8 cellular contexts compared by ENCODE assay signal in genomic region chr4:10457255-10457801, GRCh38. TPM values are rescaled to one million over a fixed set of nuclear protein-coding genes. Genes with fewer than 3 reads are reported as not detected.
A peak's percentile ranks its signal among the peaks of the same experiment; 100 is the strongest.
DNase-seq lines count a peak whose midpoint lies in the region; ATAC-seq lines count a peak whose summit lies in the region.

A gene with protein sequence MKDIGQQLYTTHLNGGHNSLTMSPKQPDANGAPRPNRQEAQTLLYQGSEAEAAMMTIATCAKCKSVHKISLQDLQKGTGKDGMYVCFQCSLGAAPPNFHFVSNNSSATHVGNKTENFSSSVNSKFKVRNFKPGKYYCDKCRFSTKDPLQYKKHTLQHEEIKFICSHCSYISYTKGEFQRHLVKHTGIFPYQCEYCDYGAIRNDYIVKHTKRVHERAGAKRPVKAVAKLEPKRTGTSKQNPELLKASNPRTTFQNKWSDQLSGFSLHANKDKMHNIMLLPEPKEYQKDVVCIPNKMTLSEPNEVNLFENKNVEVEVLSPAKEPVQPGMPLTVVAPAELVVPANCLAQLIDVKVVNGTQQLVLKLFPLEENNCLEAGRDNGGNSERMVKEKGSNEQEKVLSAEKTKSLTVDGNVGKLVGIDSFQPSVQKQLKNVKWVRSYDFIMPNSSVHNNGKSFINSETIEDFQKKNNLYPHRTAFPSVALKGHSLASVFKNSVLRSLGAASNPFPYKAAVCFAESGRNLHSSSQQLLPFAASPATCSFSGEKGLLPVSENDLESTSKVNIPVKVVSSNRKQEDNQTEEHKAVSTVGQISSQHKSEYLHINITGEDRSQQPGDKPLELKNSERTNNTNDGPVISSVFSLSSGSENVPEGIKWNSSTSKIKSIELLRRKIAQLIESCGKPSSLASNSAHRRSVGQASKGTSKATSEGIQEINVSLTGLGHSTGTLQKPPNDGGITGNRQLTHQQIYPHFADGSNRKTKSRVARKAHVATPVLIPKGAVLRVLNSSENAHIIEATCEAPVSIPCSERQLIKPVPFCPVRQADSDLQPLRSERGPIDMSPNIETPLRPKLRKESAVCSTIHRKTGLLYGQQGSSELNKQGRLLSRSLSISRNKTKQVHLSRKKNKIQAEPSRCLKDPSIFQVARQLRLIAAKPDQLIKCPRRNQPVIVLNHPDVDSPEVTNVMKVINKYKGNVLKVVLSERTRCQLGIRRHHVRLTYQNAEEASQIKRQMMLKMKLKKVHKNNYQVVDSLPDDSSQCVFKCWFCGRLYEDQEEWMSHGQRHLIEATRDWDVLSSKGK (minus strand): TSS chr4:10457426. CDS start chr4:10446328, 11,098 bp downstream.

- peak; percentile 80 for ATAC-seq in HG02852 (IDR thresholded peaks at IDR 0.05; ENCODE audit: unreplicated experiment)

- peak; percentile 42 to 46 for DNase-seq in NCI-H187 (lab: John Stamatoyannopoulos, UW)
- DNase-seq in NCI-H187 treated with DMSO at 0.1 percent for 48 hours (lab: John Stamatoyannopoulos, UW), result no peak
- peak; percentile 1 for DNase-seq in NCI-H510A (lab: John Stamatoyannopoulos, UW)
- DNase-seq in activated CD8-positive, alpha-beta memory T cell treated with anti-CD3 and anti-CD28 coated beads, Interleukin-2, amount 50 U/mL, for 4 hours, result peak; percentile 79
- peak; percentile 64 for DNase-seq in epidermal melanocyte (ENCODE audit: insufficient read length, low spot score)
- peak; percentile 65 for DNase-seq in mucosa of gallbladder (ENCODE audit: low spot score)
- DNase-seq in stimulated activated CD8-positive, alpha-beta memory T cell treated with anti-CD3 and anti-CD28 coated beads, Interleukin-4, amount 100 ng/mL, for 24 hours (ENCODE audit: low read depth), result peak; percentile 70

RNA-seq across cellular contexts. Expression of the gene that starts here (rescaled TPM):
- 23.7 TPM for total RNA-seq in mucosa of gallbladder
